ENCODE assay signal across 1 cellular context in genomic region chr12:21884942-21885341, GRCh38.
TF ChIP-seq lines count a peak whose summit lies in the region.

No MANE protein-coding gene starts in this region.

TF ChIP-seq in HepG2, 621 proteins besides CTCF, POLR2A, EP300 and RAD21 (continued from another document):
- no peak for TF ChIP-seq ZNF891 (CRISPR knock-in tag; IDR thresholded peaks at IDR 0.05)
- no peak for TF ChIP-seq CAMTA2 (CRISPR knock-in tag; IDR thresholded peaks at IDR 0.05; ENCODE audit: borderline replicate concordance)
- TF ChIP-seq ZNF326 (CRISPR knock-in tag; IDR thresholded peaks at IDR 0.05; ENCODE audit: borderline replicate concordance), result no peak
- no peak for TF ChIP-seq ZNF20 (CRISPR knock-in tag; IDR thresholded peaks at IDR 0.05)
- no peak for TF ChIP-seq RARA (CRISPR knock-in tag; IDR thresholded peaks at IDR 0.05)
- no peak for TF ChIP-seq ZNF567 (CRISPR knock-in tag; IDR thresholded peaks at IDR 0.05; ENCODE audit: borderline replicate concordance)
- TF ChIP-seq MED13 (CRISPR knock-in tag; IDR thresholded peaks at IDR 0.05), result no peak
- TF ChIP-seq CSRNP2 (CRISPR knock-in tag; conservative IDR thresholded peaks at IDR 0.05; ENCODE audit: low read depth), result no peak
- no peak for TF ChIP-seq ZNF746 (CRISPR knock-in tag; IDR thresholded peaks at IDR 0.05)
- TF ChIP-seq AGO2 (optimal IDR thresholded peaks at IDR 0.05; ENCODE audit: low read depth, low read length), result no peak
- TF ChIP-seq TIGD3 (CRISPR knock-in tag; IDR thresholded peaks at IDR 0.05; ENCODE audit: borderline replicate concordance), result no peak
- TF ChIP-seq PPARG (CRISPR knock-in tag; conservative IDR thresholded peaks at IDR 0.05), result no peak
- TF ChIP-seq, protein P1, sequence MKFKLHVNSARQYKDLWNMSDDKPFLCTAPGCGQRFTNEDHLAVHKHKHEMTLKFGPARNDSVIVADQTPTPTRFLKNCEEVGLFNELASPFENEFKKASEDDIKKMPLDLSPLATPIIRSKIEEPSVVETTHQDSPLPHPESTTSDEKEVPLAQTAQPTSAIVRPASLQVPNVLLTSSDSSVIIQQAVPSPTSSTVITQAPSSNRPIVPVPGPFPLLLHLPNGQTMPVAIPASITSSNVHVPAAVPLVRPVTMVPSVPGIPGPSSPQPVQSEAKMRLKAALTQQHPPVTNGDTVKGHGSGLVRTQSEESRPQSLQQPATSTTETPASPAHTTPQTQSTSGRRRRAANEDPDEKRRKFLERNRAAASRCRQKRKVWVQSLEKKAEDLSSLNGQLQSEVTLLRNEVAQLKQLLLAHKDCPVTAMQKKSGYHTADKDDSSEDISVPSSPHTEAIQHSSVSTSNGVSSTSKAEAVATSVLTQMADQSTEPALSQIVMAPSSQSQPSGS (CRISPR knock-in tag; IDR thresholded peaks at IDR 0.05), result no peak
- TF ChIP-seq ZKSCAN5 (CRISPR knock-in tag; IDR thresholded peaks at IDR 0.05), result no peak
- TF ChIP-seq TAF1 (CRISPR knock-in tag; IDR thresholded peaks at IDR 0.05), result no peak
